16 cellular contexts compared by ENCODE assay signal in the genomic region with DNA sequence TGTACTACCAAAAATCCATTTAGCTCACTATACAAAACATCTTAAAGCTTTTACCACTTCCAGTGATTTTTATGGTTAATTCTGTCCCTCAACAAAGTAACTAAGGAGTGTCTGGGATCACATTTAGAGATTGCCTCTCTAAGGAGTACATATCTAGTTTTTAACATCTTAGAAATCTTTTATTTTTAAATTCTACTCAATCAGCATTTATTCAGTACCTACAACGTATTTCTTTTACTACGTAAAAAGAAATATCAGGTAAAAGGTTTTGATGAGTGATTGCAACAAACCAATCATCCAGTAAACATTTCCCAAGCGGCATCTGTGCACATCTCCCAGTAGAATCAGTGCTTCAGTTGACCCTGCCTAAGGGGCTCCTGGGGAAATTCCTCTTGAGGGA.
DNase-seq lines count a peak whose midpoint lies in the region; ATAC-seq and TF ChIP-seq lines count a peak whose summit lies in the region.
"Had no signal": no experiment of that assay in that cellular context is flagged by ENCODE, and none has a peak within 500 bp of the region (broad histone marks: within the 10 kb centered on the region; RNA-seq: fewer than 3 reads in every experiment).

No MANE protein-coding gene starts in this region.

- H3K36me3 ChIP-seq in RWPE2 (ENCODE audit: low read depth) (peaks cover 100% of the 10 kb centered on the region), tibial artery (peaks cover 0 to 20% (median 0%) of the 10 kb centered on the region in 3 donors)
- H3K36me3 ChIP-seq: BLaER1 treated with 17β-estradiol and CSF1 and Interleukin-3, amounts not matched to agents 10 nM and 100 nM had no signal

- no peak overlapping the region for H3K4me3 ChIP-seq in RWPE2 (ENCODE audit: severe bottlenecking)
- no peak overlapping the region for H3K4me3 ChIP-seq in tibial artery
- H3K4me3 ChIP-seq: BLaER1 treated with 17β-estradiol and CSF1 and Interleukin-3, amounts not matched to agents 10 nM and 100 nM had no signal

- H3K27ac ChIP-seq in RWPE2 (ENCODE audit: poor library complexity, severe bottlenecking) (peak overlapping the region; percentile 95), epithelial cell of prostate (peak overlapping the region; percentile 83), tibial artery (peak overlapping the region; percentile 59 to 63)

- H3K36me3 Mint-ChIP-seq in nephron progenitor cell (ENCODE audit: low read depth), result peaks cover 63% of the 10 kb centered on the region

- no peak overlapping the region for H3K4me3 Mint-ChIP-seq in nephron progenitor cell
- H3K4me3 Mint-ChIP-seq: dendritic cell treated with granulocyte-macrophage colony-stimulating factor and Interleukin-4, amounts not matched to agents 40 ng/mL and 50 ng/mL, for 4 days; neural crest cell had no signal

- peaks cover 6% of the 10 kb centered on the region for H3K4me1 Mint-ChIP-seq in nephron progenitor cell

- DNase-seq in RWPE2 (ENCODE audit: low spot score) (no peak), epithelial cell of prostate (ENCODE audit: low read depth, low spot score) (no peak), nephron progenitor cell (no peak), tibial artery (no peak), kidney tubule cell (ENCODE audit: low spot score) (no peak), SKM-1 (lab: John Stamatoyannopoulos, UW; ENCODE audit: unreplicated experiment) (no peak), NCI-H1930 (lab: John Stamatoyannopoulos, UW) (no peak)
- DNase-seq: DND-41; KG1; NCI-H1105; RPMI8226; stimulated activated naive CD4-positive, alpha-beta T cell treated with Interleukin-2 at 50 U/mL for 16 hours had no signal

- no peaks in the 10 kb centered on the region for H3K9me3 ChIP-seq in RWPE2 (ENCODE audit: severe bottlenecking)
- no peaks in the 10 kb centered on the region for H3K9me3 ChIP-seq in tibial artery

- H3K9me3 Mint-ChIP-seq in nephron progenitor cell, result no peaks in the 10 kb centered on the region
- H3K9me3 Mint-ChIP-seq: dendritic cell treated with granulocyte-macrophage colony-stimulating factor and Interleukin-4, amounts not matched to agents 40 ng/mL and 50 ng/mL, for 4 days; neural crest cell had no signal

- H3K27me3 Mint-ChIP-seq in nephron progenitor cell (ENCODE audit: low read depth, poor library complexity), result no peaks in the 10 kb centered on the region

- H3K27ac Mint-ChIP-seq in nephron progenitor cell, result peak overlapping the region; percentile 88
- H3K27ac Mint-ChIP-seq: dendritic cell treated with granulocyte-macrophage colony-stimulating factor and Interleukin-4, amounts not matched to agents 40 ng/mL and 50 ng/mL, for 4 days had no signal

- H3K27me3 ChIP-seq in RWPE2 (ENCODE audit: insufficient read depth, poor library complexity, severe bottlenecking), result no peaks in the 10 kb centered on the region
- H3K27me3 ChIP-seq in tibial artery, result no peaks in the 10 kb centered on the region
- H3K27me3 ChIP-seq: BLaER1 treated with 17β-estradiol and CSF1 and Interleukin-3, amounts not matched to agents 10 nM and 100 nM had no signal

- H3K4me1 ChIP-seq in RWPE2 (ENCODE audit: insufficient read depth, poor library complexity, severe bottlenecking) (peaks cover 41% of the 10 kb centered on the region), tibial artery (peaks cover 0 to 43% (median 5%) of the 10 kb centered on the region in 4 donors)

- intact Hi-C loops in tibial artery (cut with DNase I; ENCODE audit: low total_unique reads), result no loop called here

- ATAC-seq in RWPE2 (ENCODE audit: low read depth), result no peak
- no peak for ATAC-seq in HG02981 (IDR thresholded peaks at IDR 0.05; ENCODE audit: unreplicated experiment)

- TF ChIP-seq CTCF in RWPE2 (IDR thresholded peaks at IDR 0.05; ENCODE audit: poor library complexity, severe bottlenecking) (no peak), nephron progenitor cell (IDR thresholded peaks at IDR 0.05) (no peak), tibial artery (IDR thresholded peaks at IDR 0.05) (no peak)
